ENCODE assay signal across 20 cellular contexts in genomic region chr17:55330344-55330933, GRCh38.
DNase-seq lines count a peak whose midpoint lies in the region; ATAC-seq, FAIRE-seq and TF ChIP-seq lines count a peak whose summit lies in the region.
"Had no signal": no experiment of that assay in that cellular context is flagged by ENCODE, and none has a peak within 500 bp of the region (broad histone marks: within the 10 kb centered on the region; RNA-seq: fewer than 3 reads in every experiment).

No MANE protein-coding gene starts in this region.

- intact Hi-C loops in left ventricle myocardium superior (cut with micrococcal nuclease): no loop called here

- H3K4me2 ChIP-seq in hepatocyte: no peak overlapping the region
- H3K4me2 ChIP-seq: BLaER1 treated with 17β-estradiol and CSF1 and Interleukin-3, amounts not matched to agents 10 nM and 100 nM had no signal

- no peak overlapping the region for H3K27ac Mint-ChIP-seq in osteocyte (ENCODE audit: unreplicated experiment)
- no peak overlapping the region for H3K27ac Mint-ChIP-seq in activated CD8-positive, alpha-beta T cell treated with anti-CD3 and anti-CD28 coated beads, Interleukin-2, amount 10 ng/mL, durations not matched to agents 7 days and 5 days
- H3K27ac Mint-ChIP-seq: B cell; CD8-positive, alpha-beta T cell; HFFc6 had no signal

- H3K9me3 ChIP-seq in hepatocyte (ENCODE audit: low read depth) (no peaks in the 10 kb centered on the region), liver (ENCODE audit: control insufficient read depth in 4 of 4, low read length in 3 of 4) (no peaks in the 10 kb centered on the region), small intestine (ENCODE audit: control insufficient read depth, low read depth) (no peaks in the 10 kb centered on the region)

- no peaks in the 10 kb centered on the region for H3K9me2 ChIP-seq in hepatocyte (replicated peaks; ENCODE audit: insufficient read depth)

- H3K4me3 ChIP-seq in hepatocyte: no peak overlapping the region
- H3K4me3 ChIP-seq in liver (ENCODE audit: low read depth in 1 of 3, low read length in 3 of 3): no peak overlapping the region
- H3K4me3 ChIP-seq in small intestine (ENCODE audit: low read depth in 1 of 2, low read length in 2 of 2): no peak overlapping the region
- H3K4me3 ChIP-seq: BLaER1 treated with 17β-estradiol and CSF1 and Interleukin-3, amounts not matched to agents 10 nM and 100 nM had no signal

- H3K79me2 ChIP-seq in hepatocyte: no peaks in the 10 kb centered on the region

- H3K27me3 ChIP-seq in hepatocyte: no peaks in the 10 kb centered on the region
- no peaks in the 10 kb centered on the region for H3K27me3 ChIP-seq in liver (ENCODE audit: control insufficient read depth in 4 of 4, insufficient read depth in 4 of 4, low read length in 3 of 4)
- H3K27me3 ChIP-seq in small intestine (ENCODE audit: control insufficient read depth in 2 of 2, insufficient read depth in 2 of 2, low read length in 2 of 2): no peaks in the 10 kb centered on the region
- H3K27me3 ChIP-seq: BLaER1 treated with 17β-estradiol and CSF1 and Interleukin-3, amounts not matched to agents 10 nM and 100 nM had no signal

- no peaks in the 10 kb centered on the region for H4K20me1 ChIP-seq in hepatocyte (ENCODE audit: insufficient read depth, poor library complexity, severe bottlenecking)
- H4K20me1 ChIP-seq: BLaER1 treated with 17β-estradiol and CSF1 and Interleukin-3, amounts not matched to agents 10 nM and 100 nM had no signal

- H3K36me3 Mint-ChIP-seq in osteocyte (ENCODE audit: unreplicated experiment): no peaks in the 10 kb centered on the region
- H3K36me3 Mint-ChIP-seq in activated CD8-positive, alpha-beta T cell treated with anti-CD3 and anti-CD28 coated beads, Interleukin-2, amount 10 ng/mL, durations not matched to agents 7 days and 5 days (ENCODE audit: low read depth): no peaks in the 10 kb centered on the region
- H3K36me3 Mint-ChIP-seq: CD8-positive, alpha-beta T cell had no signal

- H3K36me3 ChIP-seq in hepatocyte (replicated peaks; ENCODE audit: insufficient read depth, low read depth): no peaks in the 10 kb centered on the region
- no peaks in the 10 kb centered on the region for H3K36me3 ChIP-seq in liver (ENCODE audit: control insufficient read depth in 4 of 4, insufficient read depth in 3 of 4, low read depth in 1 of 4, low read length in 3 of 4)
- H3K36me3 ChIP-seq in small intestine (ENCODE audit: control insufficient read depth in 2 of 2, insufficient read depth in 2 of 2, low read length in 2 of 2): no peaks in the 10 kb centered on the region
- H3K36me3 ChIP-seq: BLaER1 treated with 17β-estradiol and CSF1 and Interleukin-3, amounts not matched to agents 10 nM and 100 nM had no signal

- H3K9me3 Mint-ChIP-seq in osteocyte (ENCODE audit: unreplicated experiment): no peaks in the 10 kb centered on the region
- peaks cover 7% of the 10 kb centered on the region for H3K9me3 Mint-ChIP-seq in activated CD8-positive, alpha-beta T cell treated with anti-CD3 and anti-CD28 coated beads, Interleukin-2, amount 10 ng/mL, durations not matched to agents 7 days and 5 days (ENCODE audit: insufficient read depth)
- H3K9me3 Mint-ChIP-seq: HFFc6 had no signal

- no peak for TF ChIP-seq RAD21 in liver (IDR thresholded peaks at IDR 0.05)

- TF ChIP-seq CTCF in hepatocyte (IDR thresholded peaks at IDR 0.05; ENCODE audit: poor library complexity) (no peak), liver (IDR thresholded peaks at IDR 0.05; ENCODE audit: low read depth, low read length, missing input control) (no peak), osteocyte (IDR thresholded peaks at IDR 0.05) (no peak)

- POLR2A ChIA-PET in activated CD8-positive, alpha-beta T cell treated with anti-CD3 and anti-CD28 coated beads, Interleukin-2, amount 10 ng/mL, durations not matched to agents 7 days and 5 days (lab: Charles Lee): interaction anchor here (0.7 kb wide), 1 partner anchor 72 kb away, joined by 4 read pairs; no protein-coding TSS in a partner anchor

- no peaks in the 10 kb centered on the region for H3K4me1 ChIP-seq in hepatocyte (ENCODE audit: insufficient read depth)
- peaks cover 0 to 8% (median under 1%) of the 10 kb centered on the region in 4 donors for H3K4me1 ChIP-seq in liver (ENCODE audit: control insufficient read depth in 4 of 4, insufficient read depth in 4 of 4, low read length in 3 of 4)
- H3K4me1 ChIP-seq in small intestine (ENCODE audit: control insufficient read depth in 2 of 2, insufficient read depth in 1 of 2, low read depth in 1 of 2, low read length in 1 of 2): peaks cover 2 to 3% of the 10 kb centered on the region in 2 donors

- no peak for ATAC-seq in activated CD8-positive, alpha-beta T cell treated with anti-CD3 and anti-CD28 coated beads, Interleukin-2, amount 10 ng/mL, durations not matched to agents 7 days and 5 days
- ATAC-seq in GM21619 (IDR thresholded peaks at IDR 0.05; ENCODE audit: unreplicated experiment) (no peak), left ventricle myocardium superior (no peak)
- ATAC-seq: CD8-positive, alpha-beta T cell; HCT116 had no signal

- no peak overlapping the region for H3K4me3 Mint-ChIP-seq in osteocyte (ENCODE audit: unreplicated experiment)
- H3K4me3 Mint-ChIP-seq in activated CD8-positive, alpha-beta T cell treated with anti-CD3 and anti-CD28 coated beads, Interleukin-2, amount 10 ng/mL, durations not matched to agents 7 days and 5 days: no peak overlapping the region
- H3K4me3 Mint-ChIP-seq: B cell; CD8-positive, alpha-beta T cell; HFFc6 had no signal

- no peak overlapping the region for H3K9ac ChIP-seq in liver (ENCODE audit: low read depth in 1 of 2, low read length in 2 of 2)
- H3K9ac ChIP-seq: BLaER1 treated with 17β-estradiol and CSF1 and Interleukin-3, amounts not matched to agents 10 nM and 100 nM had no signal

- peak; percentile 20 for DNase-seq in hepatocyte (ENCODE audit: low spot score)
- peak; percentile 54 for DNase-seq in osteocyte (ENCODE audit: extremely low spot score, unreplicated experiment)
- DNase-seq in small intestine: peak; percentile 89
- DNase-seq in activated CD8-positive, alpha-beta T cell treated with anti-CD3 and anti-CD28 coated beads, Interleukin-2, amount 10 ng/mL, durations not matched to agents 7 days and 5 days: no peak
- no peak for DNase-seq in left ventricle myocardium superior
- DNase-seq: CD8-positive, alpha-beta T cell; GOT3; H7; HFFc6; IMR-90 had no signal

- WGBS in hepatocyte (ENCODE audit: low lambda C conversion rate, missing lambda C conversion rate): 87% methylated on average over 8 of the region's 8 CpGs
- WGBS in liver: 79% methylated on average over 8 of the region's 8 CpGs
- WGBS in small intestine, 3 donors: 70 to 85% (median 73%) methylated on average over 8 of the region's 8 CpGs

- H2AFZ ChIP-seq in hepatocyte: no peak overlapping the region

- no peaks in the 10 kb centered on the region for H3K4me1 Mint-ChIP-seq in osteocyte (ENCODE audit: unreplicated experiment)
- H3K4me1 Mint-ChIP-seq in activated CD8-positive, alpha-beta T cell treated with anti-CD3 and anti-CD28 coated beads, Interleukin-2, amount 10 ng/mL, durations not matched to agents 7 days and 5 days (ENCODE audit: low read depth): peaks cover 17% of the 10 kb centered on the region
- H3K4me1 Mint-ChIP-seq: B cell had no signal

- FAIRE-seq in small intestine (lab: Jason Lieb, UNC): no peak
- FAIRE-seq: D721Med, G401.6, GM12891, GM19239 had no signal

- H3K27ac ChIP-seq in hepatocyte (peak overlapping the region; percentile 42), liver (ENCODE audit: low read depth in 1 of 2, low read length in 2 of 2) (no peak overlapping the region), small intestine (ENCODE audit: low read depth in 1 of 2, low read length in 1 of 2) (peak overlapping the region in 1 of 2 donors; percentile 58)
- H3K27ac ChIP-seq: BLaER1 treated with 17β-estradiol and CSF1 and Interleukin-3, amounts not matched to agents 10 nM and 100 nM; HL-60 had no signal

- H3K27me3 Mint-ChIP-seq in osteocyte (ENCODE audit: unreplicated experiment): peaks cover 2% of the 10 kb centered on the region
- peaks cover 4% of the 10 kb centered on the region for H3K27me3 Mint-ChIP-seq in activated CD8-positive, alpha-beta T cell treated with anti-CD3 and anti-CD28 coated beads, Interleukin-2, amount 10 ng/mL, durations not matched to agents 7 days and 5 days (ENCODE audit: low read depth)

- CTCF ChIA-PET in activated CD8-positive, alpha-beta T cell treated with anti-CD3 and anti-CD28 coated beads, Interleukin-2, amount 10 ng/mL, durations not matched to agents 7 days and 5 days (lab: Charles Lee): interaction anchor here (1.8 kb wide), 1 partner anchor 26 kb away, joined by 9 read pairs; no protein-coding TSS in a partner anchor

TF ChIP-seq in liver, 16 proteins besides CTCF, POLR2A, EP300 and RAD21:
- TF ChIP-seq FOXA2 (IDR thresholded peaks at IDR 0.05) (no peak), HNF4A (conservative IDR thresholded peaks at IDR 0.05) (peak; percentile 78 to 80), SP1 (IDR thresholded peaks at IDR 0.05) (peak; percentile 25), HNF4G (IDR thresholded peaks at IDR 0.05) (peak; percentile 38)

Comparison
In these comparisons a context has a peak if more than half of its experiments do, and no peak if none do; other contexts are left out.
1. DNase-seq: peak in hepatocyte (single experiment), osteocyte (single experiment) and small intestine (single experiment); none in activated CD8-positive, alpha-beta T cell treated with anti-CD3 and anti-CD28 coated beads, Interleukin-2, amount 10 ng/mL, durations not matched to agents 7 days and 5 days (single experiment) and left ventricle myocardium superior (single experiment).